ENCODE assay signal across 27 cellular contexts in genomic region chr5:71860048-71860447, GRCh38.
"Had no signal": no experiment of that assay in that cellular context is flagged by ENCODE, and none has a peak within 500 bp of the region (broad histone marks: within the 10 kb centered on the region; RNA-seq: fewer than 3 reads in every experiment).

No MANE protein-coding gene starts in this region.

- H3K4me1 ChIP-seq: SJCRH30 had no signal

- H3K36me3 ChIP-seq: brain microvascular endothelial cell, cardiac muscle cell, SJCRH30 had no signal

- DNase-seq: activated CD4-positive, alpha-beta memory T cell treated with anti-CD3 and anti-CD28 coated beads, Interleukin-2, amount 10 ng/mL, durations not matched to agents 7 days and 5 days; activated CD4-positive, alpha-beta T cell treated with anti-CD3 and anti-CD28 coated beads for 36 hours; activated CD4-positive, alpha-beta T cell treated with anti-CD3 and anti-CD28 coated beads, Interleukin-2, amount 50 U/mL, for 1 hour; activated CD8-positive, alpha-beta memory T cell treated with anti-CD3 and anti-CD28 coated beads, Interleukin-2, amount 50 U/mL, for 4 hours; activated gamma-delta T cell treated with Interleukin-2 at 50 U/mL for 16 hours; activated naive CD4-positive, alpha-beta T cell treated with anti-CD3 and anti-CD28 coated beads, Interleukin-2, amount 10 ng/mL, durations not matched to agents 7 days and 5 days; activated naive CD8-positive, alpha-beta T cell treated with anti-CD3 and anti-CD28 coated beads for 36 hours; activated T-cell treated with anti-CD3 and anti-CD28 coated beads, Interleukin-2, amount 50 U/mL, for 72 hours; brain microvascular endothelial cell; NCI-H1092; NCI-H1417; NCI-H1694 treated with DMSO at 0.1 percent for 48 hours; NCI-H2029 treated with DMSO at 0.1 percent for 48 hours; NCI-H345; NCI-H510A; NCI-H526 treated with DMSO at 0.1 percent for 48 hours; NK-92 treated with Interleukin-12 subunit alpha and Interleukin-12 subunit beta, amount 100 ng/mL, for 24 hours; OCI-M1; Right ventricle myocardium superior; SJCRH30; SK-N-SH; T-helper 1 cell had no signal

- H3K27me3 ChIP-seq: brain microvascular endothelial cell, cardiac muscle cell, SJCRH30 had no signal

- H3K4me3 ChIP-seq: cardiac muscle cell, SJCRH30 had no signal

- H3K9ac ChIP-seq: KMS-11, SK-N-SH had no signal

- ATAC-seq: activated CD4-positive, alpha-beta T cell treated with anti-CD3 and anti-CD28 coated beads for 36 hours; activated T-cell treated with anti-CD3 and anti-CD28 coated beads, Interleukin-2, amount 50 U/mL, for 72 hours; Panc1 had no signal

- H3K27ac ChIP-seq: brain microvascular endothelial cell, cardiac muscle cell, KMS-11, RWPE1, SJCRH30, VCaP had no signal

- H3K9me2 ChIP-seq: SK-N-SH had no signal

- H3K4me2 ChIP-seq: KMS-11, SK-N-SH had no signal
